In the genomic region with DNA sequence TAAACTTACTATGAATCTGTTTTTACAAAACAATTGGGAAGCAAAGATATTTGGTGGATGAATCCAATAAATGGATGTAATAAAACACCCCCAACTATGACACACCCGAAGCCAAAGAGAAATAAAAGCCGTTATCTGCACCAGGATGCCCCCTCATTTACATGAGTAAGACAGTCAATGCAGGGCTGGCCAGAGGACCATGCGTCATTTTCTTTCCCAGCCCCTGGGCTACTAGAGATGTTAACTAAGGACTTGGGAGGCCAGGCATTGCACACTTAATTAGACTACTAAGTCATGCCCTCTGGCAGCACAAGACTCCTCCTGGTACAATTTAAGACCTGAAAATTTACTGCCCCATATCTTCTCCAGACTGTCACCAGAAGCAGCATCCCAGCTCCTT, we compare ENCODE assay signal across 12 cellular contexts. TPM values are rescaled to one million over a fixed set of nuclear protein-coding genes. Genes with fewer than 3 reads are reported as not detected.
DNase-seq lines count a peak whose midpoint lies in the region; ATAC-seq, FAIRE-seq and TF ChIP-seq lines count a peak whose summit lies in the region.
"Had no signal": no experiment of that assay in that cellular context is flagged by ENCODE, and none has a peak within 500 bp of the region (broad histone marks: within the 10 kb centered on the region; RNA-seq: fewer than 3 reads in every experiment).

No MANE protein-coding gene starts in this region.

- peak overlapping the region in 1 of 2 experiments; percentile 12; a peak in 1 of 6 replicates for H3K27ac ChIP-seq in A549

- H3K4me1 Mint-ChIP-seq in activated T-helper 17 cell treated with anti-CD3 and anti-CD28 coated beads, Interleukin-2, amount 50 U/mL, for 72 hours = peaks cover 36% of the 10 kb centered on the region
- H3K4me1 Mint-ChIP-seq in immature natural killer cell = peaks cover 54 to 67% of the 10 kb centered on the region in 2 donors

- WGBS in A549 (ENCODE audit: missing lambda C conversion rate) = 64% methylated on average over 3 of the region's 3 CpGs

- H3K9me3 Mint-ChIP-seq in activated T-helper 17 cell treated with anti-CD3 and anti-CD28 coated beads, Interleukin-2, amount 50 U/mL, for 72 hours = no peaks in the 10 kb centered on the region
- H3K9me3 Mint-ChIP-seq in immature natural killer cell = no peaks in the 10 kb centered on the region

- CTCF ChIA-PET in A549 (lab: Yijun Ruan, JAX) = interaction anchor here (0.5 to 3.6 kb wide), 2 partner anchors 10 to 14 kb away, joined by 4 to 16 read pairs; no protein-coding TSS in a partner anchor

- H3K4me2 ChIP-seq in A549 = peak overlapping the region; percentile 90; the same call in 2 of the 3 replicates

- H3K36me3 Mint-ChIP-seq in activated T-helper 17 cell treated with anti-CD3 and anti-CD28 coated beads, Interleukin-2, amount 50 U/mL, for 72 hours (ENCODE audit: low read depth) = peaks cover 69% of the 10 kb centered on the region
- H3K36me3 Mint-ChIP-seq in immature natural killer cell = peaks cover 12 to 36% (median 19%) of the 10 kb centered on the region in 3 donors

- peaks cover 41% of the 10 kb centered on the region for H3K4me1 ChIP-seq in A549

- no peak for TF ChIP-seq CTCF in A549 (IDR thresholded peaks at IDR 0.05)

- peak overlapping the region; percentile 97 for H3K27ac Mint-ChIP-seq in activated T-helper 17 cell treated with anti-CD3 and anti-CD28 coated beads, Interleukin-2, amount 50 U/mL, for 72 hours
- peak overlapping the region in 5 of 6 donors; percentile 61 to 98 (median 79) for H3K27ac Mint-ChIP-seq in immature natural killer cell

- DNase-seq in A549 (ENCODE audit: low read depth in 1 of 2, low spot score in 1 of 2) (no peak), EH (ENCODE audit: low read depth) (peak; percentile 97), immature natural killer cell (no peak), HK-2 (ENCODE audit: unreplicated experiment) (no peak), Ammon's horn (ENCODE audit: low spot score) (no peak), DMS 273 (lab: John Stamatoyannopoulos, UW; ENCODE audit: unreplicated experiment) (no peak)
- DNase-seq: amniotic stem cell, hypothalamus, NCI-H510A had no signal

- no peak for TF ChIP-seq EP300 in A549 (IDR thresholded peaks at IDR 0.05)

- TF ChIP-seq RAD21 in A549 (conservative IDR thresholded peaks at IDR 0.05 in 1 of 2, IDR thresholded peaks at IDR 0.05 in 1 of 2) = no peak

- H3K27me3 Mint-ChIP-seq in activated T-helper 17 cell treated with anti-CD3 and anti-CD28 coated beads, Interleukin-2, amount 50 U/mL, for 72 hours = no peaks in the 10 kb centered on the region
- H3K27me3 Mint-ChIP-seq in immature natural killer cell (ENCODE audit: low read depth in 3 of 3) = peaks cover 0 to 10% (median 4%) of the 10 kb centered on the region in 3 donors

- ATAC-seq in A549 (no peak), HG02852 (IDR thresholded peaks at IDR 0.05; ENCODE audit: unreplicated experiment) (no peak)
- no peak for ATAC-seq in activated T-helper 17 cell treated with anti-CD3 and anti-CD28 coated beads, Interleukin-2, amount 50 U/mL, for 72 hours (replicated peaks)

- POLR2A ChIA-PET in A549 (lab: Yijun Ruan, JAX) = no interaction called here

- H3K4me3 ChIP-seq in A549 = no peak overlapping the region

- H3K4me3 Mint-ChIP-seq in activated T-helper 17 cell treated with anti-CD3 and anti-CD28 coated beads, Interleukin-2, amount 50 U/mL, for 72 hours = peak overlapping the region; percentile 87
- peak overlapping the region; percentile 17 to 62 (median 42) for H3K4me3 Mint-ChIP-seq in immature natural killer cell

- no peak for TF ChIP-seq POLR2A in A549 (IDR thresholded peaks at IDR 0.05; ENCODE audit: low read length)

- no peaks in the 10 kb centered on the region for H3K9me3 ChIP-seq in A549

- FAIRE-seq in A549 (lab: Jason Lieb, UNC) = no peak

TF ChIP-seq in A549, 52 proteins besides CTCF, POLR2A, EP300 and RAD21:
- TF ChIP-seq RNF2 (IDR thresholded peaks at IDR 0.05; ENCODE audit: borderline replicate concordance, low read depth) = no peak
- TF ChIP-seq HDAC2 (IDR thresholded peaks at IDR 0.05) = no peak
- TF ChIP-seq CBX8 (IDR thresholded peaks at IDR 0.05) = no peak
TF ChIP-seq in A549: peak in this region for 0.

RNA-seq across cellular contexts. Expression of a gene that starts 3.2 kb away (rescaled TPM):
- polyA plus RNA-seq in A549 (2011; rRNA removed) (43.2 and 53.0 TPM in 2 replicates), A549 (2017; fragmentation: RNase III; extraction: RNeasy Plus Mini Kit Qiagen cat#74134 plus additional on column Dnase treatment) (44.1 to 48.8 TPM (median 48.3 TPM) in 3 replicates), immature natural killer cell (10 to 100 TPM; 22.6 to 39.8 (median 23.6) TPM)
- 32.8 and 35.7 TPM in 2 replicates for polyA plus RNA-seq in A549 (2012; cell fraction: cytosol; rRNA removed)
- polyA plus RNA-seq in A549 (2012; cell fraction: nucleus; rRNA removed) = 64.8 and 72.6 TPM in 2 replicates
- polyA minus RNA-seq in A549 (2011; rRNA and poly(A)+ RNA removed) = 40.6 and 49.4 TPM in 2 replicates
- 10 to 100 TPM; 51.0 to 54.3 TPM for total RNA-seq in activated T-helper 17 cell treated with anti-CD3 and anti-CD28 coated beads, Interleukin-2, amount 50 U/mL, for 72 hours

RNA-seq across cellular contexts. Expression of a gene that starts 18.0 kb away (rescaled TPM):
- not detected in 2 replicates for polyA plus RNA-seq in A549 (2011; rRNA removed)
- polyA plus RNA-seq in A549 (2012; cell fraction: cytosol; rRNA removed) = not detected in 2 replicates
- not detected in 2 replicates for polyA plus RNA-seq in A549 (2012; cell fraction: nucleus; rRNA removed)
- not detected in 3 replicates for polyA plus RNA-seq in A549 (2017; fragmentation: RNase III; extraction: RNeasy Plus Mini Kit Qiagen cat#74134 plus additional on column Dnase treatment)
- polyA minus RNA-seq in A549 (2011; rRNA and poly(A)+ RNA removed) = not detected in 2 replicates
- not detected for total RNA-seq in activated T-helper 17 cell treated with anti-CD3 and anti-CD28 coated beads, Interleukin-2, amount 50 U/mL, for 72 hours
- polyA plus RNA-seq in immature natural killer cell = not detected
- total RNA-seq: omental fat pad had no signal

RNA-seq across cellular contexts. Expression of a gene that starts 39.1 kb away (rescaled TPM):
- polyA plus RNA-seq in A549 (2011; rRNA removed) (0.11 and 0.12 TPM in 2 replicates), A549 (2017; fragmentation: RNase III; extraction: RNeasy Plus Mini Kit Qiagen cat#74134 plus additional on column Dnase treatment) (0.03 to 0.20 TPM (median 0.07 TPM) in 3 replicates), immature natural killer cell (not detected)
- polyA plus RNA-seq in A549 (2012; cell fraction: cytosol; rRNA removed) = 0.04 and 0.05 TPM in 2 replicates
- 0.08 and 0.12 TPM in 2 replicates for polyA plus RNA-seq in A549 (2012; cell fraction: nucleus; rRNA removed)
- not detected in 2 replicates for polyA minus RNA-seq in A549 (2011; rRNA and poly(A)+ RNA removed)
- not detected for total RNA-seq in activated T-helper 17 cell treated with anti-CD3 and anti-CD28 coated beads, Interleukin-2, amount 50 U/mL, for 72 hours
